In the genomic region with DNA sequence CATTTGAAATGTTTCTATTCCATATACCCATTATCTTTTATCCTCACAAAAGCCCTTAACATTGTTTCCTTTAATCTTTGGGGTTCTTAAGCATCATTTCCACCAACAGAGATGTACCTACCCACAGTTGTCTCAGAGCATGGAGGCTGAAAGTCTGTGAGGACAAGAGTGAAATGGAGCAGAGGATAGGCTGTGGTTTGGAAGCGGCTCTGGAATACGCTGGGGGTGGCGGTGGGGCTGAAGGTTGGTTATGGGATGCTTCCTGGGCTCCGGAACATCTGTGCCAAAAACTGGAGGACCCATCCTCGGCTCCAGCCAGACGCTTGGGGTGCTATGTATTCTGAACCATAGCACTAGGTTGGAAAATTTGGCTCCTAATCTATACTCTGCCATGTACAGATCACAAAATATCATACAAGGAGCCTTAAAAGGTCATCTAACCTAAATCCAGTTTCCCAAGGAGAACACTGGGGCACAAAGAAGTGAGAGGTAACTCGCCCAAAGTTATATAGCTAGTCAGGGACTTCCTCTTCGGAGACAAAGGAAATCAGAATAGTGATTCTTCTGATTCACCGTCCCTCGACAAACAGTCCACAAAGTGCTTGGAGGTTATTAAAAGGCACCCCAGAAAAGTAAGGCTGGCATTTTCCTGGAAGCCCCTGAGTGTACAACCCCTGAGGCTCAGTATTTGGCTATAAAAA, we compare ENCODE assay signal across 8 cellular contexts. TPM values are rescaled to one million over a fixed set of nuclear protein-coding genes. Genes with fewer than 3 reads are reported as not detected.
A peak's percentile ranks its signal among the peaks of the same experiment; 100 is the strongest.
DNase-seq lines count a peak whose midpoint lies in the region; ATAC-seq and TF ChIP-seq lines count a peak whose summit lies in the region.

No MANE protein-coding gene starts in this region.

- H3K9me3 ChIP-seq in SJCRH30 (replicated peaks) (no peaks in the 10 kb centered on the region), fibroblast of lung (ENCODE audit: control insufficient read depth, insufficient read depth, low read depth, low read length) (no peaks in the 10 kb centered on the region)

- H3K27ac ChIP-seq in SJCRH30: peak overlapping the region; percentile 79; the same call in 1 of the 2 replicates
- peak overlapping the region; percentile 85 for H3K27ac ChIP-seq in fibroblast of lung (ENCODE audit: insufficient read depth, low read length)

- H3K36me3 ChIP-seq in SJCRH30 (no peaks in the 10 kb centered on the region), fibroblast of lung (ENCODE audit: control insufficient read depth, insufficient read depth, low read length) (peaks cover 3% of the 10 kb centered on the region)

- no peaks in the 10 kb centered on the region for H4K20me1 ChIP-seq in fibroblast of lung (ENCODE audit: control insufficient read depth, extremely low read depth, insufficient read depth, low read length)

- peak overlapping the region; percentile 86 for H3K4me2 ChIP-seq in fibroblast of lung (ENCODE audit: extremely low read depth, insufficient read depth, low read length)

- H3K4me3 ChIP-seq in GM08714 (ENCODE audit: low read length) (peak overlapping the region; percentile 95), SJCRH30 (peak overlapping the region; percentile 82), fibroblast of lung (replicated peaks in 1 of 4; ENCODE audit: control extremely low read depth in 1 of 4, insufficient read depth in 1 of 4, low read depth in 3 of 4, low read length in 4 of 4) (peak overlapping the region; percentile 77 to 87 (median 84))

- peak overlapping the region; percentile 95 for H3K9ac ChIP-seq in fibroblast of lung (ENCODE audit: insufficient read depth, low read length)

- no peak for TF ChIP-seq CTCF in fibroblast of lung (conservative IDR thresholded peaks at IDR 0.05 in 1 of 2, IDR thresholded peaks at IDR 0.05 in 1 of 2; ENCODE audit: low read depth in 1 of 2, low read length in 2 of 2)

- peaks cover 5% of the 10 kb centered on the region; the same call in 1 of the 2 replicates for H3K4me1 ChIP-seq in SJCRH30
- peaks cover 12% of the 10 kb centered on the region for H3K4me1 ChIP-seq in fibroblast of lung (ENCODE audit: control insufficient read depth, extremely low read depth, insufficient read depth, low read length)

- H3K79me2 ChIP-seq in fibroblast of lung (ENCODE audit: control insufficient read depth, insufficient read depth, low read length): peaks cover 2% of the 10 kb centered on the region

- H2AFZ ChIP-seq in fibroblast of lung (ENCODE audit: low read length): no peak overlapping the region

- no peak for ATAC-seq in GM18867 (IDR thresholded peaks at IDR 0.05; ENCODE audit: unreplicated experiment)

- DNase-seq in SJCRH30 (no peak), fibroblast of lung (ENCODE audit: low read depth in 2 of 2) (no peak), retina (peak; percentile 11), T1000 (lab: John Stamatoyannopoulos, UW) (no peak), NCI-H82 treated with DMSO at 0.1 percent for 48 hours (lab: John Stamatoyannopoulos, UW; ENCODE audit: unreplicated experiment) (no peak), hippocampal formation (lab: John Stamatoyannopoulos, UW) (no peak)

- H3K27me3 ChIP-seq in SJCRH30: no peaks in the 10 kb centered on the region
- H3K27me3 ChIP-seq in fibroblast of lung (ENCODE audit: control insufficient read depth, insufficient read depth, low read length): no peaks in the 10 kb centered on the region

RNA-seq across cellular contexts. Expression of a gene that starts 2.5 kb away (rescaled TPM):
- total RNA-seq in SJCRH30 (2014; rRNA removed; shearing (Covaris generic)): 6.6 and 9.7 TPM in 2 replicates
- 2.6 TPM in 2 replicates for total RNA-seq in fibroblast of lung
- 3.3 and 6.0 TPM in 2 replicates for polyA plus RNA-seq in fibroblast of lung
- 2.7 and 4.0 TPM in 2 replicates for polyA plus RNA-seq in fibroblast of lung (2012)
- 1.3 and 3.3 TPM in 2 replicates for polyA minus RNA-seq in fibroblast of lung (ENCODE audit: low replicate concordance)

RNA-seq across cellular contexts. Expression of a gene that starts 6.5 kb away (rescaled TPM):
- total RNA-seq in SJCRH30 (2014; rRNA removed; shearing (Covaris generic)): 19.0 and 22.3 TPM in 2 replicates
- total RNA-seq in fibroblast of lung: 17.2 and 25.4 TPM in 2 replicates
- polyA plus RNA-seq in fibroblast of lung: 18.0 and 24.7 TPM in 2 replicates
- polyA plus RNA-seq in fibroblast of lung (2012): 25.9 and 33.9 TPM in 2 replicates
- 17.6 and 18.6 TPM in 2 replicates for polyA minus RNA-seq in fibroblast of lung (ENCODE audit: low replicate concordance)

RNA-seq across cellular contexts. Expression of a gene that starts 14.2 kb away (rescaled TPM):
- 10.4 and 11.2 TPM in 2 replicates for total RNA-seq in SJCRH30 (2014; rRNA removed; shearing (Covaris generic))
- 3.3 and 4.6 TPM in 2 replicates for total RNA-seq in fibroblast of lung
- polyA plus RNA-seq in fibroblast of lung: 7.9 and 9.1 TPM in 2 replicates
- polyA plus RNA-seq in fibroblast of lung (2012): 4.1 and 5.2 TPM in 2 replicates
- polyA minus RNA-seq in fibroblast of lung (ENCODE audit: low replicate concordance): 18.9 and 22.7 TPM in 2 replicates

RNA-seq across cellular contexts. Expression of a gene that starts 21.1 kb away (rescaled TPM):
- 129 and 141 TPM in 2 replicates for total RNA-seq in SJCRH30 (2014; rRNA removed; shearing (Covaris generic))
- 59.1 and 73.2 TPM in 2 replicates for total RNA-seq in fibroblast of lung
- polyA plus RNA-seq in fibroblast of lung: 152 and 158 TPM in 2 replicates
- 97.3 and 113 TPM in 2 replicates for polyA plus RNA-seq in fibroblast of lung (2012)
- polyA minus RNA-seq in fibroblast of lung (ENCODE audit: low replicate concordance): 41.2 and 69.2 TPM in 2 replicates

RNA-seq across cellular contexts. Expression of a gene that starts 52.6 kb away (rescaled TPM):
- 2.7 and 2.8 TPM in 2 replicates for total RNA-seq in SJCRH30 (2014; rRNA removed; shearing (Covaris generic))
- 16.4 and 23.1 TPM in 2 replicates for total RNA-seq in fibroblast of lung
- polyA plus RNA-seq in fibroblast of lung: 3.9 and 7.9 TPM in 2 replicates
- polyA plus RNA-seq in fibroblast of lung (2012): 8.3 and 11.3 TPM in 2 replicates
- 10.2 and 24.7 TPM in 2 replicates for polyA minus RNA-seq in fibroblast of lung (ENCODE audit: low replicate concordance)
